Comparison of ENCODE assay signal across 8 cellular contexts in genomic region chr2:74532222-74532621, GRCh38. TPM values are rescaled to one million over a fixed set of nuclear protein-coding genes. Genes with fewer than 3 reads are reported as not detected.
A peak's percentile ranks its signal among the peaks of the same experiment; 100 is the strongest.
DNase-seq lines count a peak whose midpoint lies in the region; ATAC-seq, FAIRE-seq and TF ChIP-seq lines count a peak whose summit lies in the region.

No MANE protein-coding gene starts in this region.

- peaks cover 8 to 14% of the 10 kb centered on the region in 2 experiments; a peak in 3 of 4 replicates for H3K36me3 ChIP-seq in HCT116 (ENCODE audit: control insufficient read depth in 1 of 2, insufficient read depth in 2 of 2, low read length in 2 of 2)
- peaks cover 6 to 19% of the 10 kb centered on the region in 2 donors for H3K36me3 ChIP-seq in kidney (ENCODE audit: control insufficient read depth in 1 of 2, insufficient read depth in 2 of 2, low read length in 2 of 2)

- CTCF ChIA-PET in HCT116 (lab: Charles Lee) = interaction anchor here (0.8 to 2.3 kb wide), 8 partner anchors 13 to 705 kb away, joined by 3 to 12 read pairs (median 6); partner anchors contain the start of genes CCDC142 and TTC31

- POLR2A ChIA-PET in HCT116 (lab: Charles Lee) = interaction anchor here (1.3 kb wide), 1 partner anchor 28 kb away, joined by 4 read pairs; no protein-coding TSS in a partner anchor

- no peak for TF ChIP-seq POLR2A in HCT116 (IDR thresholded peaks at IDR 0.05; ENCODE audit: borderline replicate concordance, extremely low read depth, insufficient read depth, insufficient read length)

- RAD21 ChIA-PET in HCT116 (lab: Charles Lee; ENCODE audit: low non-redundant PET in 1 of 2, low total read pairs in 2 of 2, uncharacterized antibody in 2 of 2, unreplicated experiment in 2 of 2) = interaction anchor here in 1 of 2 experiments (0.6 kb wide), 1 partner anchor 48 kb away, joined by 3 read pairs; no protein-coding TSS in a partner anchor

- H3K9ac ChIP-seq in HCT116 (ENCODE audit: low read length) = no peak overlapping the region
- H3K9ac ChIP-seq in kidney (ENCODE audit: low read length in 2 of 2) = no peak overlapping the region

- H2AFZ ChIP-seq in HCT116 (ENCODE audit: low read depth, low read length, poor library complexity, severe bottlenecking) = no peak overlapping the region

- no peak for ATAC-seq in HCT116
- ATAC-seq in GM21360 (IDR thresholded peaks at IDR 0.05; ENCODE audit: unreplicated experiment) = no peak
- ATAC-seq in GM18517 (IDR thresholded peaks at IDR 0.05; ENCODE audit: unreplicated experiment) = no peak

- H3K9me3 ChIP-seq in HCT116 (ENCODE audit: control insufficient read depth in 1 of 2, insufficient read depth in 1 of 2, low read depth in 1 of 2, low read length in 2 of 2) (no peaks in the 10 kb centered on the region), kidney (ENCODE audit: control insufficient read depth in 1 of 2, low read length in 2 of 2) (no peaks in the 10 kb centered on the region)

- H3K4me1 ChIP-seq in HCT116 (ENCODE audit: control insufficient read depth in 1 of 2, insufficient read depth in 2 of 2, low read length in 2 of 2) = peaks cover 14 to 22% of the 10 kb centered on the region in 2 experiments
- peaks cover 7 to 16% of the 10 kb centered on the region in 2 donors for H3K4me1 ChIP-seq in kidney (ENCODE audit: control insufficient read depth in 1 of 2, insufficient read depth in 1 of 2, low read depth in 1 of 2, low read length in 2 of 2)

- intact Hi-C loops in HCT116 (cut with micrococcal nuclease) (loop anchor here (1.0 to 5.0 kb wide), 2 partner anchors 199 to 280 kb away; no protein-coding TSS in a partner anchor), kidney (cut with DNase I) (no loop called here)

- FAIRE-seq in TTC549 (lab: Jason Lieb, UNC) = peak; percentile 84
- FAIRE-seq in kidney (lab: Jason Lieb, UNC) = no peak

- TF ChIP-seq RAD21 in HCT116 (IDR thresholded peaks at IDR 0.05; ENCODE audit: low read depth) = no peak

- TF ChIP-seq CTCF in C4-2B (conservative IDR thresholded peaks at IDR 0.05) (peak; percentile 25), HCT116 (IDR thresholded peaks at IDR 0.05 in 2 of 3, conservative IDR thresholded peaks at IDR 0.05 in 1 of 3; ENCODE audit: borderline replicate concordance in 1 of 3, insufficient read depth in 1 of 3, low read depth in 2 of 3, low read length in 2 of 3) (peak in 2 of 3 experiments; percentile 35 to 53; a peak in 3 of 6 replicates), kidney (IDR thresholded peaks at IDR 0.05; ENCODE audit: borderline replicate concordance, extremely low read depth, insufficient read depth) (peak; percentile 22)

- no peaks in the 10 kb centered on the region for H3K27me3 ChIP-seq in HCT116 (ENCODE audit: insufficient read depth, low read length)

- no peaks in the 10 kb centered on the region for H3K9me2 ChIP-seq in HCT116 (ENCODE audit: insufficient read depth)

- no peak overlapping the region for H3K4me3 ChIP-seq in HCT116 (replicated peaks in 1 of 2; ENCODE audit: low read depth in 1 of 2, low read length in 2 of 2)
- no peak overlapping the region for H3K4me3 ChIP-seq in kidney (ENCODE audit: low read length in 2 of 2)

- H3K27ac ChIP-seq in C4-2B (no peak overlapping the region), HCT116 (ENCODE audit: low read depth, low read length) (no peak overlapping the region), kidney (ENCODE audit: low read depth in 2 of 2, low read length in 2 of 2) (no peak overlapping the region)

- H3K4me2 ChIP-seq in HCT116 (ENCODE audit: low read length) = no peak overlapping the region

- H3K79me2 ChIP-seq in HCT116 (ENCODE audit: insufficient read depth, low read length) = peaks cover 34% of the 10 kb centered on the region

- no peaks in the 10 kb centered on the region for H4K20me1 ChIP-seq in HCT116 (ENCODE audit: insufficient read depth)

- DNase-seq in HCT116 (ENCODE audit: low read depth, low spot score) (no peak), kidney (no peak), amniotic stem cell (lab: John Stamatoyannopoulos, UW) (no peak)
- DNase-seq in activated CD4-positive, alpha-beta T cell treated with anti-CD3 and anti-CD28 coated beads for 1 hour = no peak

- no TSS peak for BruUV-seq in HCT116 (replicated peaks; lab: Mats Ljungman, UMichigan)

TF ChIP-seq in HCT116, 20 proteins besides CTCF, POLR2A, EP300 and RAD21:
- TF ChIP-seq ZNF274 (IDR thresholded peaks at IDR 0.05; ENCODE audit: low read depth, low read length) (no peak), CBX3 (IDR thresholded peaks at IDR 0.05; ENCODE audit: low read depth) (no peak), REST (IDR thresholded peaks at IDR 0.05; ENCODE audit: low read depth) (no peak), ATF3 (IDR thresholded peaks at IDR 0.05) (no peak), MAX (IDR thresholded peaks at IDR 0.05) (no peak), EZH2 (IDR thresholded peaks at IDR 0.05) (no peak), SRF (IDR thresholded peaks at IDR 0.05; ENCODE audit: low read depth) (no peak), JUND (IDR thresholded peaks at IDR 0.05) (no peak), TCF7L2 (IDR thresholded peaks at IDR 0.05; ENCODE audit: borderline replicate concordance, extremely low read depth, insufficient read depth, insufficient read length) (no peak), EGR1 (IDR thresholded peaks at IDR 0.05; ENCODE audit: low read depth) (no peak), CEBPB (IDR thresholded peaks at IDR 0.05; ENCODE audit: low read depth) (no peak), EZH2phosphoT487 (IDR thresholded peaks at IDR 0.05; ENCODE audit: borderline replicate concordance) (no peak), SP1 (IDR thresholded peaks at IDR 0.05; ENCODE audit: low read depth) (no peak), POLR2AphosphoS5 (IDR thresholded peaks at IDR 0.05; ENCODE audit: low read depth, low read length) (no peak), ELF1 (IDR thresholded peaks at IDR 0.05; ENCODE audit: borderline replicate concordance, low read depth) (no peak)

RNA-seq across cellular contexts. Expression of gene HTRA2, which starts 2.5 kb away (rescaled TPM):
- 36.2 TPM for total RNA-seq in HCT116 (2021; ENCODE audit: unreplicated experiment)
- 29.0 and 33.4 TPM in 2 replicates for polyA plus RNA-seq in HCT116 (2012)
- total RNA-seq in kidney = 30.8 TPM
- 44.2 TPM for polyA plus RNA-seq in kidney (ENCODE audit: insufficient read depth, low read depth, low replicate concordance)

RNA-seq across cellular contexts. Expression of gene AUP1, which starts 2.7 kb away (rescaled TPM):
- total RNA-seq in HCT116 (2021; ENCODE audit: unreplicated experiment) (116 TPM), kidney (91.0 TPM)
- polyA plus RNA-seq in HCT116 (2012) = 115 and 127 TPM in 2 replicates
- 130 TPM for polyA plus RNA-seq in kidney (ENCODE audit: insufficient read depth, low read depth, low replicate concordance)

RNA-seq across cellular contexts. Expression of gene DQX1, which starts 6.2 kb away (rescaled TPM):
- 0.98 TPM for total RNA-seq in HCT116 (2021; ENCODE audit: unreplicated experiment)
- 0.48 and 0.50 TPM in 2 replicates for polyA plus RNA-seq in HCT116 (2012)
- total RNA-seq in kidney = not detected
- polyA plus RNA-seq in kidney (ENCODE audit: insufficient read depth, low read depth, low replicate concordance) = not detected

RNA-seq across cellular contexts. Expression of gene TLX2, which starts 18.0 kb away (rescaled TPM):
- total RNA-seq in HCT116 (2021; ENCODE audit: unreplicated experiment) (not detected), kidney (not detected)
- 0.04 and 0.06 TPM in 2 replicates for polyA plus RNA-seq in HCT116 (2012)
- polyA plus RNA-seq in kidney (ENCODE audit: insufficient read depth, low read depth, low replicate concordance) = not detected

RNA-seq across cellular contexts. Expression of gene LOXL3, which starts 21.5 kb away (rescaled TPM):
- total RNA-seq in HCT116 (2021; ENCODE audit: unreplicated experiment) (4.1 TPM), kidney (9.7 TPM)
- polyA plus RNA-seq in HCT116 (2012) = 2.3 TPM in 2 replicates
- 2.4 TPM for polyA plus RNA-seq in kidney (ENCODE audit: insufficient read depth, low read depth, low replicate concordance)
